Comparison of ENCODE assay signal across 8 cellular contexts in genomic region chr13:95624020-95624419, GRCh38. TPM values are rescaled to one million over a fixed set of nuclear protein-coding genes. Genes with fewer than 3 reads are reported as not detected.
DNase-seq lines count a peak whose midpoint lies in the region; ATAC-seq, FAIRE-seq and TF ChIP-seq lines count a peak whose summit lies in the region.

No MANE protein-coding gene starts in this region.

- H3K4me1 ChIP-seq in DOHH2 (ENCODE audit: control insufficient read depth, low read length) (no peaks in the 10 kb centered on the region), HepG2 (ENCODE audit: insufficient read depth, low read length) (no peaks in the 10 kb centered on the region)

- no peaks in the 10 kb centered on the region for H3F3A ChIP-seq in DOHH2 (ENCODE audit: control insufficient read depth, insufficient read depth)

- H3K9ac ChIP-seq in HepG2 (ENCODE audit: insufficient read depth, low read depth, low read length) = no peak overlapping the region

- H3K36me3 ChIP-seq in DOHH2 (ENCODE audit: control insufficient read depth, low read length) (no peaks in the 10 kb centered on the region), HepG2 (replicated peaks in 1 of 2; ENCODE audit: control insufficient read depth in 1 of 2, insufficient read depth in 2 of 2, low read length in 2 of 2) (peaks cover 9 to 55% of the 10 kb centered on the region in 2 experiments; a peak in 4 of 5 replicates)

- H3K27me3 ChIP-seq in DOHH2 (ENCODE audit: control insufficient read depth, low read length) = 0 out of 2 replicates have a peak, but pooled peaks cover 4% of the 10 kb centered on the region
- H3K27me3 ChIP-seq in HepG2 (ENCODE audit: control insufficient read depth in 1 of 2, insufficient read depth in 2 of 2, low read length in 2 of 2) = no peaks in the 10 kb centered on the region

- no peaks in the 10 kb centered on the region for H4K20me1 ChIP-seq in DOHH2 (ENCODE audit: control insufficient read depth, insufficient read depth, low read depth, low read length)
- H4K20me1 ChIP-seq in HepG2 (ENCODE audit: insufficient read depth, low read length) = no peaks in the 10 kb centered on the region

- no peak for TF ChIP-seq POLR2A in HepG2 (IDR thresholded peaks at IDR 0.05; ENCODE audit: insufficient read depth in 1 of 2, low read depth in 2 of 2, low read length in 2 of 2)

- DNase-seq in HFFc6 = peak; percentile 40
- DNase-seq in NCI-H748 treated with DMSO at 0.1 percent for 48 hours (lab: John Stamatoyannopoulos, UW) = peak; percentile 40
- DNase-seq in cardiac fibroblast (ENCODE audit: low read depth in 2 of 2) = peak; percentile 72 to 78
- peak; percentile 29 for DNase-seq in HepG2 (ENCODE audit: low spot score)
- DNase-seq in activated T-helper 1 cell treated with anti-CD3 and anti-CD28 coated beads, Interleukin-12 subunit alpha, Interleukin-12 subunit beta, Interleukin-2, Interleukin-4 antibody, amounts not matched to agents 30 ng/mL and 10 ng/mL and 1 ng/mL, durations not matched to agents 14 hours and 24 hours and 36 hours (ENCODE audit: low spot score) = no peak

- H3K9me2 ChIP-seq in DOHH2 (replicated peaks; ENCODE audit: control insufficient read depth, low read length) = no peaks in the 10 kb centered on the region

- TF ChIP-seq EP300 in HepG2 (IDR thresholded peaks at IDR 0.05; ENCODE audit: low read depth in 2 of 2, low read length in 2 of 2) = no peak
- no peak for TF ChIP-seq EP300 in HepG2 (CRISPR knock-in tag; IDR thresholded peaks at IDR 0.05; ENCODE audit: borderline replicate concordance)

- H3K9me3 ChIP-seq in DOHH2 (ENCODE audit: control insufficient read depth, insufficient read depth, low read length) (no peaks in the 10 kb centered on the region), HepG2 (ENCODE audit: low read length) (peaks cover 4% of the 10 kb centered on the region; the same call in 1 of the 2 replicates)

- H3K9me3 Mint-ChIP-seq in HFFc6 = no peaks in the 10 kb centered on the region
- no peaks in the 10 kb centered on the region for H3K9me3 Mint-ChIP-seq in activated T-helper 1 cell treated with anti-CD3 and anti-CD28 coated beads, Interleukin-12 subunit alpha, Interleukin-12 subunit beta, Interleukin-2, Interleukin-4 antibody, amounts not matched to agents 30 ng/mL and 10 ng/mL and 1 ng/mL, durations not matched to agents 14 hours and 24 hours and 36 hours

- H3K27me3 Mint-ChIP-seq in HFFc6 (ENCODE audit: insufficient read depth) = no peaks in the 10 kb centered on the region
- peaks cover 6% of the 10 kb centered on the region for H3K27me3 Mint-ChIP-seq in activated T-helper 1 cell treated with anti-CD3 and anti-CD28 coated beads, Interleukin-12 subunit alpha, Interleukin-12 subunit beta, Interleukin-2, Interleukin-4 antibody, amounts not matched to agents 30 ng/mL and 10 ng/mL and 1 ng/mL, durations not matched to agents 14 hours and 24 hours and 36 hours (ENCODE audit: insufficient read depth)

- CTCF ChIA-PET in HepG2 (lab: Yijun Ruan, JAX; ENCODE audit: low intra/inter-chr PET ratio, low total read pairs) = interaction anchor here (1.2 to 2.5 kb wide), 3 partner anchors 37 to 357 kb away, joined by 4 to 15 read pairs (median 11); no protein-coding TSS in a partner anchor

- H3K4me2 ChIP-seq in DOHH2 (ENCODE audit: low read length) (no peak overlapping the region), HepG2 (ENCODE audit: low read depth, low read length) (no peak overlapping the region)

- TF ChIP-seq CTCF in 22Rv1 (IDR thresholded peaks at IDR 0.05) = peak; percentile 88
- TF ChIP-seq CTCF in DOHH2 (IDR thresholded peaks at IDR 0.05; ENCODE audit: low read depth, low read length, poor library complexity, severe bottlenecking) = peak; percentile 66
- TF ChIP-seq CTCF in HFFc6 (IDR thresholded peaks at IDR 0.05) = peak; percentile 87
- TF ChIP-seq CTCF in cardiac fibroblast (IDR thresholded peaks at IDR 0.05; ENCODE audit: low read depth, low read length) = peak; percentile 60
- TF ChIP-seq CTCF in HepG2 (CRISPR knock-in tag; IDR thresholded peaks at IDR 0.05) = peak; percentile 69

- BruUV-seq in HepG2 (replicated peaks; lab: Mats Ljungman, UMichigan) = no TSS peak

- H3K27ac ChIP-seq in 22Rv1 = no peak overlapping the region
- H3K27ac ChIP-seq in DOHH2 (ENCODE audit: low read depth, low read length) = no peak overlapping the region
- no peak overlapping the region for H3K27ac ChIP-seq in HepG2 (ENCODE audit: extremely low read length, insufficient read depth, low read length)

- POLR2A ChIA-PET in HepG2 (lab: Yijun Ruan, JAX) = no interaction called here

- no peak overlapping the region for H3K4me3 ChIP-seq in DOHH2 (ENCODE audit: low read length)
- no peak overlapping the region for H3K4me3 ChIP-seq in cardiac fibroblast (replicated peaks in 1 of 2; ENCODE audit: low read depth in 2 of 2, low read length in 2 of 2)
- no peak overlapping the region for H3K4me3 ChIP-seq in HepG2 (replicated peaks in 1 of 3; ENCODE audit: insufficient read depth in 1 of 3, low read depth in 2 of 3, low read length in 3 of 3)

- peak; percentile 39 for FAIRE-seq in HepG2 (lab: Jason Lieb, UNC)

- intact Hi-C loops in HepG2 (cut with micrococcal nuclease; ENCODE audit: unreplicated experiment) = loop anchor here (1.0 kb wide), 3 partner anchors 37 to 356 kb away; no protein-coding TSS in a partner anchor
- intact Hi-C loops in activated T-helper 1 cell treated with anti-CD3 and anti-CD28 coated beads, Interleukin-12 subunit alpha, Interleukin-12 subunit beta, Interleukin-2, Interleukin-4 antibody, amounts not matched to agents 30 ng/mL and 10 ng/mL and 1 ng/mL, durations not matched to agents 14 hours and 24 hours and 36 hours (cut with micrococcal nuclease) = loop anchor here (1.0 kb wide), 2 partner anchors 37 to 210 kb away; no protein-coding TSS in a partner anchor

- ATAC-seq in HepG2 (peak; percentile 71), HG03521 (IDR thresholded peaks at IDR 0.05; ENCODE audit: unreplicated experiment) (no peak)

- H3K36me3 Mint-ChIP-seq in HFFc6 (ENCODE audit: low read depth) = peaks cover 55% of the 10 kb centered on the region
- H3K36me3 Mint-ChIP-seq in activated T-helper 1 cell treated with anti-CD3 and anti-CD28 coated beads, Interleukin-12 subunit alpha, Interleukin-12 subunit beta, Interleukin-2, Interleukin-4 antibody, amounts not matched to agents 30 ng/mL and 10 ng/mL and 1 ng/mL, durations not matched to agents 14 hours and 24 hours and 36 hours (ENCODE audit: low read depth) = no peaks in the 10 kb centered on the region

- WGBS in HepG2 (ENCODE audit: low lambda C conversion rate) = 48% methylated on average over 5 of the region's 5 CpGs

- H3K27ac Mint-ChIP-seq in HFFc6 = no peak overlapping the region
- H3K27ac Mint-ChIP-seq in activated T-helper 1 cell treated with anti-CD3 and anti-CD28 coated beads, Interleukin-12 subunit alpha, Interleukin-12 subunit beta, Interleukin-2, Interleukin-4 antibody, amounts not matched to agents 30 ng/mL and 10 ng/mL and 1 ng/mL, durations not matched to agents 14 hours and 24 hours and 36 hours = no peak overlapping the region

- peaks cover 46% of the 10 kb centered on the region for H3K4me1 Mint-ChIP-seq in HFFc6 (ENCODE audit: low read depth)
- H3K4me1 Mint-ChIP-seq in activated T-helper 1 cell treated with anti-CD3 and anti-CD28 coated beads, Interleukin-12 subunit alpha, Interleukin-12 subunit beta, Interleukin-2, Interleukin-4 antibody, amounts not matched to agents 30 ng/mL and 10 ng/mL and 1 ng/mL, durations not matched to agents 14 hours and 24 hours and 36 hours (ENCODE audit: low read depth) = no peaks in the 10 kb centered on the region

- H3K79me2 ChIP-seq in DOHH2 (ENCODE audit: control insufficient read depth, low read length) (no peaks in the 10 kb centered on the region), HepG2 (ENCODE audit: insufficient read depth, low read length) (no peaks in the 10 kb centered on the region)

- H3K4me3 Mint-ChIP-seq in HFFc6 = no peak overlapping the region
- H3K4me3 Mint-ChIP-seq in activated T-helper 1 cell treated with anti-CD3 and anti-CD28 coated beads, Interleukin-12 subunit alpha, Interleukin-12 subunit beta, Interleukin-2, Interleukin-4 antibody, amounts not matched to agents 30 ng/mL and 10 ng/mL and 1 ng/mL, durations not matched to agents 14 hours and 24 hours and 36 hours = no peak overlapping the region

- in situ Hi-C loops in HepG2 (cut with HindIII; ENCODE audit: extremely low pct_ligation_motif_present, low pct_unique_long_range_greater_than_20kb) = loop anchor here (5.0 kb wide), 1 partner anchor 213 kb away; no protein-coding TSS in a partner anchor

- no peak overlapping the region for H2AFZ ChIP-seq in HepG2 (ENCODE audit: low read length)

- no peak for TF ChIP-seq RAD21 in HepG2 (CRISPR knock-in tag; IDR thresholded peaks at IDR 0.05)

RNA-seq across cellular contexts. Expression of gene DZIP1, which starts 20.5 kb away (rescaled TPM):
- 10 to 100 TPM; 39.3 to 43.8 (median 42.0) TPM for total RNA-seq in HFFc6 (2021; fragmentation: NEBNext Ultra II Directional; extraction: Animal tissue kit (Norgen Biotek cat#: 25700))
- total RNA-seq in HepG2 (2016; rRNA removed; fragmentation: Illumina TruSeq; extraction: Trizol) = 36.7 and 36.9 TPM in 2 replicates
- 21.9 and 22.3 TPM in 2 replicates for total RNA-seq in HepG2 (2016; cell fraction: cytosol; rRNA removed; fragmentation: Illumina TruSeq; extraction: Trizol; ENCODE audit: low read depth)
- 30.6 and 38.7 TPM in 2 replicates for total RNA-seq in HepG2 (2016; cell fraction: insoluble cytoplasmic fraction; rRNA removed; fragmentation: Illumina TruSeq; extraction: Trizol)
- 73.3 and 77.2 TPM in 2 replicates for total RNA-seq in HepG2 (2016; cell fraction: membrane; rRNA removed; fragmentation: Illumina TruSeq; extraction: Trizol)
- total RNA-seq in HepG2 (2016; cell fraction: nucleus; rRNA removed; fragmentation: Illumina TruSeq; extraction: Trizol) = 38.1 and 43.2 TPM in 2 replicates
- polyA plus RNA-seq in HepG2 (2011; rRNA removed) = 10.8 and 11.0 TPM in 2 replicates
- 6.0 and 6.6 TPM in 2 replicates for polyA plus RNA-seq in HepG2 (2011; cell fraction: cytosol; rRNA removed)
- polyA plus RNA-seq in HepG2 (2011; cell fraction: nucleus; rRNA removed) = 18.3 and 20.8 TPM in 2 replicates
- polyA plus RNA-seq in HepG2 (2012) = 9.4 and 12.5 TPM in 2 replicates
- polyA plus RNA-seq in HepG2 (2016; cell fraction: cytosol; fragmentation: Illumina TruSeq; extraction: Trizol; ENCODE audit: low read depth) = 22.5 and 24.2 TPM in 2 replicates
- 29.9 and 34.9 TPM in 2 replicates for polyA plus RNA-seq in HepG2 (2016; cell fraction: insoluble cytoplasmic fraction; fragmentation: Illumina TruSeq; extraction: Trizol; ENCODE audit: low read depth)
- polyA plus RNA-seq in HepG2 (2016; cell fraction: membrane; fragmentation: Illumina TruSeq; extraction: Trizol; ENCODE audit: low read depth) = 46.4 and 53.4 TPM in 2 replicates
- polyA plus RNA-seq in HepG2 (2016; cell fraction: nucleus; fragmentation: Illumina TruSeq; extraction: Trizol; ENCODE audit: insufficient read depth, low read depth) = 49.4 and 55.6 TPM in 2 replicates
- 18.4 TPM in 1 of 2 replicates, not detected in the other for polyA minus RNA-seq in HepG2 (2011; rRNA and poly(A)+ RNA removed; ENCODE audit: low replicate concordance)
- polyA minus RNA-seq in HepG2 (2011; cell fraction: cytosol; rRNA and poly(A)+ RNA removed) = 9.9 and 11.3 TPM in 2 replicates
- polyA minus RNA-seq in HepG2 (2011; cell fraction: nucleus; rRNA and poly(A)+ RNA removed) = 25.0 and 31.2 TPM in 2 replicates
- total RNA-seq in activated T-helper 1 cell treated with anti-CD3 and anti-CD28 coated beads, Interleukin-12 subunit alpha, Interleukin-12 subunit beta, Interleukin-2, Interleukin-4 antibody, amounts not matched to agents 30 ng/mL and 10 ng/mL and 1 ng/mL, durations not matched to agents 14 hours and 24 hours and 36 hours = 0.07 and 0.49 TPM in 2 replicates

RNA-seq across cellular contexts. Expression of gene DNAJC3, which starts 52.9 kb away (rescaled TPM):
- 10 to 100 TPM; 40.6 to 53.7 (median 48.4) TPM for total RNA-seq in HFFc6 (2021; fragmentation: NEBNext Ultra II Directional; extraction: Animal tissue kit (Norgen Biotek cat#: 25700))
- total RNA-seq in HepG2 (2016; rRNA removed; fragmentation: Illumina TruSeq; extraction: Trizol) = 38.1 and 48.2 TPM in 2 replicates
- total RNA-seq in HepG2 (2016; cell fraction: cytosol; rRNA removed; fragmentation: Illumina TruSeq; extraction: Trizol; ENCODE audit: low read depth) = 30.3 and 34.8 TPM in 2 replicates
- 32.9 and 48.9 TPM in 2 replicates for total RNA-seq in HepG2 (2016; cell fraction: insoluble cytoplasmic fraction; rRNA removed; fragmentation: Illumina TruSeq; extraction: Trizol)
- 14.3 and 17.6 TPM in 2 replicates for total RNA-seq in HepG2 (2016; cell fraction: membrane; rRNA removed; fragmentation: Illumina TruSeq; extraction: Trizol)
- 48.4 and 54.1 TPM in 2 replicates for total RNA-seq in HepG2 (2016; cell fraction: nucleus; rRNA removed; fragmentation: Illumina TruSeq; extraction: Trizol)
- 9.7 and 10.4 TPM in 2 replicates for polyA plus RNA-seq in HepG2 (2011; rRNA removed)
- 5.4 and 8.2 TPM in 2 replicates for polyA plus RNA-seq in HepG2 (2011; cell fraction: cytosol; rRNA removed)
- 2.8 and 3.7 TPM in 2 replicates for polyA plus RNA-seq in HepG2 (2011; cell fraction: nucleus; rRNA removed)
- polyA plus RNA-seq in HepG2 (2012) = 12.1 and 15.4 TPM in 2 replicates
- 1.4 TPM in 2 replicates for polyA plus RNA-seq in HepG2 (2016; cell fraction: cytosol; fragmentation: Illumina TruSeq; extraction: Trizol; ENCODE audit: low read depth)
- polyA plus RNA-seq in HepG2 (2016; cell fraction: insoluble cytoplasmic fraction; fragmentation: Illumina TruSeq; extraction: Trizol; ENCODE audit: low read depth) = 16.8 and 19.2 TPM in 2 replicates
- 3.1 and 3.7 TPM in 2 replicates for polyA plus RNA-seq in HepG2 (2016; cell fraction: membrane; fragmentation: Illumina TruSeq; extraction: Trizol; ENCODE audit: low read depth)
- polyA plus RNA-seq in HepG2 (2016; cell fraction: nucleus; fragmentation: Illumina TruSeq; extraction: Trizol; ENCODE audit: insufficient read depth, low read depth) = 37.4 and 38.5 TPM in 2 replicates
- polyA minus RNA-seq in HepG2 (2011; rRNA and poly(A)+ RNA removed; ENCODE audit: low replicate concordance) = 13.2 and 17.4 TPM in 2 replicates
- 21.4 and 25.3 TPM in 2 replicates for polyA minus RNA-seq in HepG2 (2011; cell fraction: cytosol; rRNA and poly(A)+ RNA removed)
- polyA minus RNA-seq in HepG2 (2011; cell fraction: nucleus; rRNA and poly(A)+ RNA removed) = 14.4 and 17.8 TPM in 2 replicates
- total RNA-seq in activated T-helper 1 cell treated with anti-CD3 and anti-CD28 coated beads, Interleukin-12 subunit alpha, Interleukin-12 subunit beta, Interleukin-2, Interleukin-4 antibody, amounts not matched to agents 30 ng/mL and 10 ng/mL and 1 ng/mL, durations not matched to agents 14 hours and 24 hours and 36 hours = 27.9 and 30.1 TPM in 2 replicates

Comparison
In these comparisons a context has a peak if more than half of its experiments do, and no peak if none do; other contexts are left out.
1. RNA of gene DZIP1, which starts 20.5 kb away (total RNA-seq): 39.3 to 43.8 TPM in HFFc6 and 21.9 to 77.2 TPM in HepG2; 0.07 to 0.49 TPM in activated T-helper 1 cell treated with anti-CD3 and anti-CD28 coated beads, Interleukin-12 subunit alpha, Interleukin-12 subunit beta, Interleukin-2, Interleukin-4 antibody, amounts not matched to agents 30 ng/mL and 10 ng/mL and 1 ng/mL, durations not matched to agents 14 hours and 24 hours and 36 hours; every median in the first group is over 10 times any median in the second.
2. Peak in every context shown above with its lines, with median percentiles within 50 percentile points of each other: CTCF ChIP-seq.